In the genomic region with DNA sequence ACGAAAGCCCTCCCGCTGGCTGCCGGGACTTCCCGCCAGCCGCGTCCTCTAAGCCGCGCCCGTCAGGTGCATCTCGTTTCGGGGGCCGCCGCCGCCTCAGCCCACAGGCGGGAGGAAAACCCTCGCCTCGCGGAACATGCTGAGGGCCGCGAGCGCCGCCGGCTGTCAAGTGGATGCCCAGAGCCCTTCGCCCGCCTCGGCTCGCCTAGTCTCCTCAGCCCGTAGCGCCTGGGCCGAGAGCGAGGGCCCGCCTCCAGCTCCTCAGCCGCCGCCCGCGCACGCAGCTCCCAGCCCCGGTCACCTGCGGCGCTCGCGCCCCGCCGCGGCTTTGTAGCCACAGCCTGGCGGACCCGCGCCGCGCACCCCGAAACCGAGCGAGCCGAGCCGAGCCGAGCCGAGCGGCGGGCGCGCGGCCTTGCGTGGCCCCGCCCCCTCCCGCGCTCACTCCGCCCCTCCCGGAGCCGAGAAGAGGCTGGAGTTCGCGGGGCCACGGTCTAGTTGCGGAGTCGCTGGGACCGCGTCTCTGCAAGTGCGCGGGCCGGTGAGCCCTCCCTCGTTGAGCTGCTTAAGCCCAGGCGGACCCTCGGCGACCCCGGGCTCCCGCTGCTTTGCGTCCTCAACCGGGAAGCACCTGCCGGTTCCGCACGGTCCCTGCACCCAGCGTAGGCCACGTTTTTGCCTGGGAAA, we compare ENCODE assay signal across 8 cellular contexts. TPM values are rescaled to one million over a fixed set of nuclear protein-coding genes. Genes with fewer than 3 reads are reported as not detected.
DNase-seq lines count a peak whose midpoint lies in the region; ATAC-seq and TF ChIP-seq lines count a peak whose summit lies in the region.

EML5 (minus strand) TSS at position 382 of the 687 bp plus-strand sequence. CDS start 450 bp downstream, outside the sequence.

- peak within 1 kb of the TSS; percentile 61 for H3K4me3 ChIP-seq in fibroblast of villous mesenchyme (ENCODE audit: low read depth, low read length)

- peak within 1 kb of the TSS; percentile 87 for H3K4me3 Mint-ChIP-seq in neural crest cell
- peak within 1 kb of the TSS; percentile 91 to 92 for H3K4me3 Mint-ChIP-seq in stimulated activated naive CD8-positive, alpha-beta T cell treated with anti-CD3 and anti-CD28 coated beads, Interleukin-15, amount 100 ng/mL, for 72 hours

- DNase-seq in DMS79 treated with DMSO at 0.1 percent for 48 hours (lab: John Stamatoyannopoulos, UW), result peak; percentile 94
- DNase-seq in KG1 (lab: John Stamatoyannopoulos, UW), result peak; percentile 33
- DNase-seq in RPMI8226, result peak; percentile 86
- peak; percentile 93 for DNase-seq in activated effector memory CD4-positive, alpha-beta T cell treated with anti-CD3 and anti-CD28 coated beads, Interleukin-2, amount 50 U/mL, for 16 hours
- peak; percentile 58 for DNase-seq in fibroblast of villous mesenchyme (ENCODE audit: low read depth)
- peak; percentile 60 for DNase-seq in neural crest cell (ENCODE audit: low read depth, low spot score)
- DNase-seq in stimulated activated naive CD8-positive, alpha-beta T cell treated with anti-CD3 and anti-CD28 coated beads, Interleukin-15, amount 100 ng/mL, for 72 hours, result peak; percentile 89

- TF ChIP-seq CTCF in fibroblast of villous mesenchyme (IDR thresholded peaks at IDR 0.05; ENCODE audit: insufficient read depth, low read depth, low read length), result peak; percentile 32
- peak; percentile 58 for TF ChIP-seq CTCF in neural crest cell (conservative IDR thresholded peaks at IDR 0.05)

- no peak within 1 kb of the TSS for H3K27ac Mint-ChIP-seq in neural crest cell (ENCODE audit: unreplicated experiment)
- peak within 1 kb of the TSS; percentile 86 to 96 for H3K27ac Mint-ChIP-seq in stimulated activated naive CD8-positive, alpha-beta T cell treated with anti-CD3 and anti-CD28 coated beads, Interleukin-15, amount 100 ng/mL, for 72 hours

- peak; percentile 91 for ATAC-seq in GM21723 (IDR thresholded peaks at IDR 0.05; ENCODE audit: unreplicated experiment)
- ATAC-seq in stimulated activated naive CD8-positive, alpha-beta T cell treated with anti-CD3 and anti-CD28 coated beads, Interleukin-15, amount 100 ng/mL, for 72 hours, result peak; percentile 80

- no peaks in the 10 kb centered on the region for H3K9me3 Mint-ChIP-seq in neural crest cell
- no peaks in the 10 kb centered on the region for H3K9me3 Mint-ChIP-seq in stimulated activated naive CD8-positive, alpha-beta T cell treated with anti-CD3 and anti-CD28 coated beads, Interleukin-15, amount 100 ng/mL, for 72 hours

- H3K36me3 Mint-ChIP-seq in neural crest cell (ENCODE audit: low read depth), result no peaks in the 10 kb centered on the region

- peaks cover 65% of the 10 kb centered on the region for H3K27me3 Mint-ChIP-seq in neural crest cell (ENCODE audit: low read depth)
- peaks cover 5% of the 10 kb centered on the region for H3K27me3 Mint-ChIP-seq in stimulated activated naive CD8-positive, alpha-beta T cell treated with anti-CD3 and anti-CD28 coated beads, Interleukin-15, amount 100 ng/mL, for 72 hours

- H3K4me1 Mint-ChIP-seq in neural crest cell, result peaks cover 4% of the 10 kb centered on the region
- H3K4me1 Mint-ChIP-seq in stimulated activated naive CD8-positive, alpha-beta T cell treated with anti-CD3 and anti-CD28 coated beads, Interleukin-15, amount 100 ng/mL, for 72 hours, result peaks cover 22% of the 10 kb centered on the region

RNA-seq across cellular contexts. Expression of gene EML5, which starts in this region (rescaled TPM):
- total RNA-seq in fibroblast of villous mesenchyme (0.32 and 0.86 TPM in 2 replicates), neural crest cell (1.3 TPM in 2 replicates)

Comparison
In these comparisons a context has a peak if more than half of its experiments do, and no peak if none do; other contexts are left out.
1. Peak in every context shown above with its lines: DNase-seq, ATAC-seq and H3K4me3 ChIP-seq.
2. Peak in DNase-seq and H3K4me3 ChIP-seq in fibroblast of villous mesenchyme; RNA of the gene not detected or under 1 TPM.
3. DNase-seq: peak in every context shown above with its lines; median percentile 94 in DMS79 treated with DMSO at 0.1 percent for 48 hours; 93 in activated effector memory CD4-positive, alpha-beta T cell treated with anti-CD3 and anti-CD28 coated beads, Interleukin-2, amount 50 U/mL, for 16 hours; 89 in stimulated activated naive CD8-positive, alpha-beta T cell treated with anti-CD3 and anti-CD28 coated beads, Interleukin-15, amount 100 ng/mL, for 72 hours; 86 in RPMI8226; 60 in neural crest cell; 58 in fibroblast of villous mesenchyme; 33 in KG1.